Comparison of ENCODE assay signal across 2 cellular contexts in genomic region chr12:92546259-92546825, GRCh38.
TF ChIP-seq lines count a peak whose summit lies in the region.

No MANE protein-coding gene starts in this region.

TF ChIP-seq in A549, 52 proteins besides CTCF, POLR2A, EP300 and RAD21:
- TF ChIP-seq KDM1A (IDR thresholded peaks at IDR 0.05; ENCODE audit: low read depth) = no peak
- no peak for TF ChIP-seq E2F6 (IDR thresholded peaks at IDR 0.05; ENCODE audit: borderline replicate concordance, low read depth)
- TF ChIP-seq PHF8 (IDR thresholded peaks at IDR 0.05; ENCODE audit: borderline replicate concordance, low read depth) = no peak
- TF ChIP-seq HOXA7 (CRISPR knock-in tag; IDR thresholded peaks at IDR 0.05) = no peak
- no peak for TF ChIP-seq TP53 (CRISPR knock-in tag; IDR thresholded peaks at IDR 0.05)

TF ChIP-seq in H1, 55 proteins besides CTCF, POLR2A, EP300 and RAD21:
- no peak for TF ChIP-seq TCF12 (IDR thresholded peaks at IDR 0.05; ENCODE audit: low read depth, low read length)
- no peak for TF ChIP-seq TAF1 (IDR thresholded peaks at IDR 0.05; ENCODE audit: low read depth, low read length)
- no peak for TF ChIP-seq TBP (IDR thresholded peaks at IDR 0.05; ENCODE audit: low read depth, low read length)
- no peak for TF ChIP-seq RXRA (IDR thresholded peaks at IDR 0.05; ENCODE audit: insufficient read depth, low read depth, low read length)
- no peak for TF ChIP-seq NRF1 (IDR thresholded peaks at IDR 0.05; ENCODE audit: low read depth, low read length)
- no peak for TF ChIP-seq CREB1 (IDR thresholded peaks at IDR 0.05)
- TF ChIP-seq CHD7 (IDR thresholded peaks at IDR 0.05; ENCODE audit: insufficient replicate concordance, low read length) = no peak
- TF ChIP-seq E2F6 (IDR thresholded peaks at IDR 0.05) = no peak
- no peak for TF ChIP-seq BCL11A (IDR thresholded peaks at IDR 0.05; ENCODE audit: low read depth in 2 of 2, low read length in 2 of 2)
